Comparison of ENCODE assay signal across 19 cellular contexts in the genomic region with DNA sequence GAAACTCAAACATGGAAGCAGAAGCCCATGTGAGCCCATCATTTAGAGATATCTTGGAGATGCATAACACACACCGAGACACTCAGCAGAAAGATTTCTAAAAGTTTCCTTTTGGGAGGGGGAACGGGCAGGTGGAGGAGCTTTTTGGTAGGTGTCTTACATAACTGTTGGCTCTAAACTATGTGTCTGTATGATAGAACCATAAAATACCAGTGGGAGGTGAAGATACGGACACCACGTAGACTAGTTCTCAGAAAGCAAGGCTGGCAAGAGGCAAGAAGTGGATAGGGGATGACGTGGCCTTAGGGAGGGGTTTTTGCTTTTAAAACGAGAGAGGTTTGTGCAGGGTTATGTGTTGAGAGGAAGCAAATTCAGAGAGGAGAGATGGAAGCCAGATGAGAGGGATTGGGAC. TPM values are rescaled to one million over a fixed set of nuclear protein-coding genes. Genes with fewer than 3 reads are reported as not detected.
DNase-seq lines count a peak whose midpoint lies in the region; ATAC-seq, FAIRE-seq and TF ChIP-seq lines count a peak whose summit lies in the region.
"Had no signal": no experiment of that assay in that cellular context is flagged by ENCODE, and none has a peak within 500 bp of the region (broad histone marks: within the 10 kb centered on the region; RNA-seq: fewer than 3 reads in every experiment).

No MANE protein-coding gene starts in this region.

- no peak for TF ChIP-seq CTCF in left ventricle myocardium inferior (IDR thresholded peaks at IDR 0.05; ENCODE audit: borderline replicate concordance)
- TF ChIP-seq CTCF in K562 (IDR thresholded peaks at IDR 0.05 in 2 of 3, conservative IDR thresholded peaks at IDR 0.05 in 1 of 3; ENCODE audit: insufficient read depth in 2 of 3, low read depth in 1 of 3, low read length in 3 of 3), result no peak
- TF ChIP-seq CTCF in keratinocyte (optimal IDR thresholded peaks at IDR 0.05 in 1 of 3, IDR thresholded peaks at IDR 0.05 in 1 of 3, conservative IDR thresholded peaks at IDR 0.05 in 1 of 3; ENCODE audit: extremely low read depth in 1 of 3, insufficient read depth in 2 of 3, low read length in 3 of 3), result no peak
- no peak for TF ChIP-seq CTCF in uterus (IDR thresholded peaks at IDR 0.05)
- TF ChIP-seq CTCF in spleen (IDR thresholded peaks at IDR 0.05 in 8 of 11, conservative IDR thresholded peaks at IDR 0.05 in 3 of 11), result no peak

- 2% methylated on average over 6 of the region's 6 CpGs for WGBS in K562 (ENCODE audit: insufficient coverage, low coverage, missing lambda C conversion rate)
- 80 to 88% (median 84%) methylated on average over 6 of the region's 6 CpGs for WGBS in spleen, 5 donors

- dilution Hi-C loops in keratinocyte (cut with MboI; ENCODE audit: extremely low pct_ligation_motif_present, low sequenced_read_pairs), result no loop called here

- H3K9me1 ChIP-seq in K562 (ENCODE audit: control insufficient read depth, insufficient read depth, low read length), result no peaks in the 10 kb centered on the region
- H3K9me1 ChIP-seq in keratinocyte (ENCODE audit: control insufficient read depth, extremely low read depth, insufficient read depth, low read length), result no peaks in the 10 kb centered on the region

- TF ChIP-seq RAD21 in K562 (CRISPR knock-in tag; conservative IDR thresholded peaks at IDR 0.05 in 1 of 2, IDR thresholded peaks at IDR 0.05 in 1 of 2), result no peak

- no peaks in the 10 kb centered on the region for H3K27me3 ChIP-seq in left ventricle myocardium inferior (ENCODE audit: low read depth)
- H3K27me3 ChIP-seq in K562 (ENCODE audit: control insufficient read depth in 2 of 2, insufficient read depth in 2 of 2, low read length in 2 of 2), result no peaks in the 10 kb centered on the region
- no peaks in the 10 kb centered on the region for H3K27me3 ChIP-seq in keratinocyte (ENCODE audit: control insufficient read depth, extremely low read depth, insufficient read depth, low read length)
- H3K27me3 ChIP-seq in uterus, result no peaks in the 10 kb centered on the region
- no peaks in the 10 kb centered on the region for H3K27me3 ChIP-seq in spleen (replicated peaks in 1 of 7)
- H3K27me3 ChIP-seq: BLaER1 treated with 17β-estradiol and CSF1 and Interleukin-3, amounts not matched to agents 10 nM and 100 nM had no signal

- intact Hi-C loops in left ventricle myocardium inferior (cut with micrococcal nuclease) (no loop called here), Right ventricle myocardium inferior (cut with DNase I) (loop anchor here (10.0 kb wide), 1 partner anchor 144 kb away; a partner anchor contains a TSS), K562 (cut with micrococcal nuclease) (no loop called here), uterus (cut with DNase I; ENCODE audit: low total_unique reads) (loop anchor here (5.0 kb wide), 1 partner anchor 206 kb away; no protein-coding TSS in a partner anchor), spleen (cut with DNase I; ENCODE audit: low total_unique reads) (no loop called here)

- no TSS peak for BruUV-seq in K562 (replicated peaks; lab: Mats Ljungman, UMichigan)

- ATAC-seq in Right ventricle myocardium inferior (no peak), K562 (peak; percentile 83)
- ATAC-seq: GM23338, HCT116 had no signal

- H3K4me3 ChIP-seq in left ventricle myocardium inferior (no peak overlapping the region), K562 (no peak overlapping the region), keratinocyte (ENCODE audit: control insufficient read depth in 2 of 3, extremely low read depth in 1 of 3, insufficient read depth in 2 of 3, low read depth in 1 of 3, low read length in 3 of 3) (no peak overlapping the region), uterus (no peak overlapping the region), spleen (no peak overlapping the region)
- H3K4me3 ChIP-seq: BLaER1 treated with 17β-estradiol and CSF1 and Interleukin-3, amounts not matched to agents 10 nM and 100 nM; GM23338 had no signal

- FAIRE-seq in K562 (lab: Jason Lieb, UNC), result peak; percentile 97
- no peak for FAIRE-seq in keratinocyte (lab: Jason Lieb, UNC)
- FAIRE-seq: GM12892 had no signal

- H2AFZ ChIP-seq in K562 (ENCODE audit: low read depth, low read length), result peak overlapping the region; percentile 74
- H2AFZ ChIP-seq in keratinocyte (ENCODE audit: control insufficient read depth, low read length), result peak overlapping the region; percentile 13
- H2AFZ ChIP-seq: GM23338 had no signal

- POLR2A ChIA-PET in K562 (lab: Yijun Ruan, JAX), result interaction anchor here (0.5 kb wide), 1 partner anchor 47 kb away, joined by 3 read pairs; no protein-coding TSS in a partner anchor

- H3K4me1 ChIP-seq in left ventricle myocardium inferior, result peaks cover 42% of the 10 kb centered on the region
- H3K4me1 ChIP-seq in K562 (replicated peaks in 1 of 2; ENCODE audit: control insufficient read depth in 2 of 2, insufficient read depth in 2 of 2, low read length in 2 of 2), result peaks cover 17 to 37% of the 10 kb centered on the region in 2 experiments; a peak in 4 of 5 replicates
- H3K4me1 ChIP-seq in keratinocyte (ENCODE audit: control insufficient read depth, extremely low read depth, insufficient read depth, low read length), result peaks cover 39% of the 10 kb centered on the region
- H3K4me1 ChIP-seq in uterus, result peaks cover 6 to 19% of the 10 kb centered on the region in 2 donors
- peaks cover 28 to 57% (median 42%) of the 10 kb centered on the region in 6 donors for H3K4me1 ChIP-seq in spleen

- H3K79me2 ChIP-seq in K562 (ENCODE audit: control insufficient read depth, insufficient read depth, low read length), result no peaks in the 10 kb centered on the region
- no peaks in the 10 kb centered on the region for H3K79me2 ChIP-seq in keratinocyte (ENCODE audit: control insufficient read depth, insufficient read depth, low read length)

- in situ Hi-C loops in K562 (cut with MboI) (loop anchor here (25.0 kb wide), 1 partner anchor 446 kb away; no protein-coding TSS in a partner anchor), ACHN (cut with HindIII; ENCODE audit: low pct_ligation_motif_present, low pct_unique_long_range_greater_than_20kb, low sequenced_read_pairs) (no loop called here)

- H3K4me2 ChIP-seq in K562 (ENCODE audit: insufficient read depth, low read length) (peak overlapping the region; percentile 75), keratinocyte (ENCODE audit: control insufficient read depth, extremely low read depth, insufficient read depth, low read depth, low read length) (no peak overlapping the region)
- H3K4me2 ChIP-seq: GM23338, KMS-11 had no signal

- H3K36me3 ChIP-seq in left ventricle myocardium inferior (peaks cover 33% of the 10 kb centered on the region), K562 (ENCODE audit: control insufficient read depth, insufficient read depth, low read length) (peaks cover 30% of the 10 kb centered on the region), keratinocyte (ENCODE audit: control insufficient read depth in 2 of 2, extremely low read depth in 1 of 2, insufficient read depth in 2 of 2, low read length in 2 of 2) (peaks cover 16 to 18% of the 10 kb centered on the region in 2 experiments), uterus (no peaks in the 10 kb centered on the region), spleen (peaks cover 3 to 36% (median 30%) of the 10 kb centered on the region in 6 donors)

- no peaks in the 10 kb centered on the region for H3K9me3 ChIP-seq in left ventricle myocardium inferior (replicated peaks)
- H3K9me3 ChIP-seq in K562 (replicated peaks; ENCODE audit: control insufficient read depth, insufficient read depth, low read depth, low read length), result no peaks in the 10 kb centered on the region
- no peaks in the 10 kb centered on the region for H3K9me3 ChIP-seq in keratinocyte (ENCODE audit: control insufficient read depth, low read depth, low read length)
- H3K9me3 ChIP-seq in uterus, result no peaks in the 10 kb centered on the region
- H3K9me3 ChIP-seq in spleen, result no peaks in the 10 kb centered on the region
- H3K9me3 ChIP-seq: BLaER1 treated with 17β-estradiol and CSF1 and Interleukin-3, amounts not matched to agents 10 nM and 100 nM had no signal

- CTCF ChIA-PET in K562 (lab: Yijun Ruan, JAX; ENCODE audit: low intra/inter-chr PET ratio), result no interaction called here

- TF ChIP-seq POLR2A in K562 (conservative IDR thresholded peaks at IDR 0.05) (no peak; the same call in 1 of the 2 replicates), uterus (IDR thresholded peaks at IDR 0.05) (no peak), spleen (IDR thresholded peaks at IDR 0.05) (no peak)

- no peaks in the 10 kb centered on the region for H4K20me1 ChIP-seq in K562 (replicated peaks; ENCODE audit: control insufficient read depth, insufficient read depth, low read length)
- no peaks in the 10 kb centered on the region for H4K20me1 ChIP-seq in keratinocyte (ENCODE audit: control insufficient read depth, extremely low read depth, insufficient read depth, low read length)

- peak; percentile 76; the same call in 1 of the 2 replicates for TF ChIP-seq EP300 in K562 (IDR thresholded peaks at IDR 0.05; ENCODE audit: low read length)

- peak overlapping the region; percentile 87 for H3K27ac ChIP-seq in left ventricle myocardium inferior (replicated peaks)
- peak overlapping the region; percentile 63 for H3K27ac ChIP-seq in K562 (ENCODE audit: extremely low read depth, low read depth, low read length)
- no peak overlapping the region for H3K27ac ChIP-seq in keratinocyte (ENCODE audit: control insufficient read depth, insufficient read depth, low read length)
- peak overlapping the region; percentile 96 to 98 for H3K27ac ChIP-seq in uterus
- H3K27ac ChIP-seq in spleen, result peak overlapping the region in 2 of 8 donors; percentile 85 to 89
- H3K27ac ChIP-seq: KMS-11 had no signal

- DNase-seq in left ventricle myocardium inferior, result no peak
- no peak for DNase-seq in Right ventricle myocardium inferior (ENCODE audit: missing footprints)
- DNase-seq in K562 (ENCODE audit: extremely low read depth in 1 of 4, low spot score in 3 of 4), result peak; percentile 59 to 88 (median 70)
- no peak for DNase-seq in keratinocyte (ENCODE audit: low read depth, low spot score)
- peak in 1 of 2 donors; percentile 50 for DNase-seq in uterus
- no peak for DNase-seq in 8988T
- DNase-seq in ACHN, result no peak
- DNase-seq in spleen, result no peak
- DNase-seq: NCI-H1092, NCI-H146, NCI-H2081 treated with DMSO at 0.1 percent for 48 hours, NCI-H510A, NCI-H82, Right ventricle myocardium superior had no signal

- H3K9ac ChIP-seq in K562 (ENCODE audit: insufficient read depth in 1 of 2, low read depth in 2 of 2, low read length in 2 of 2), result peak overlapping the region; percentile 20 to 60; a peak in 2 of 4 replicates
- no peak overlapping the region for H3K9ac ChIP-seq in keratinocyte (ENCODE audit: control insufficient read depth, extremely low read depth, insufficient read depth, low read length)
- H3K9ac ChIP-seq: KMS-11 had no signal

RNA-seq across cellular contexts. Expression of a gene that starts 36.5 kb away (rescaled TPM):
- total RNA-seq in left ventricle myocardium inferior (6.0 TPM), Right ventricle myocardium inferior (11.6 TPM), K562 (2014; rRNA removed) (9.8 and 10.1 TPM in 2 replicates), K562 (2014; rRNA removed; fragmentation: Illumina TruSeq; extraction: Trizol) (4.0 and 4.5 TPM in 2 replicates), K562 (2015; rRNA removed; fragmentation: Illumina TruSeq; extraction: Trizol) (4.7 and 5.2 TPM in 2 replicates), K562 (2021) (9.4 and 11.7 TPM in 2 replicates), uterus (10 to 100 TPM in 3 of 4 donors, 1 to 10 TPM in 1; 1.6 to 42.5 (median 31.9) TPM), spleen (10 to 100 TPM; 18.7 to 37.4 (median 28.6) TPM)
- total RNA-seq in K562 (2011; cell fraction: chromatin; rRNA removed; ENCODE audit: low replicate concordance), result 12.8 and 14.2 TPM in 2 replicates
- total RNA-seq in K562 (2011; cell fraction: nucleolus; rRNA removed), result 16.7 and 17.9 TPM in 2 replicates
- 13.9 and 18.0 TPM in 2 replicates for total RNA-seq in K562 (2011; cell fraction: nucleoplasm; rRNA removed)
- polyA plus RNA-seq in K562 (2011; rRNA removed) (8.0 and 18.3 TPM in 2 replicates), K562 (2014; fragmentation: Illumina TruSeq; extraction: Trizol) (10.6 and 11.2 TPM in 2 replicates), K562 (2014; fragmentation: Nextera tagmentation; extraction: Ambion mirVana) (1 to 10 TPM; 1.2 to 2.0 TPM), K562 (2014; rRNA removed) (8.7 and 9.9 TPM in 2 replicates), keratinocyte (3.1 to 4.9 TPM (median 3.8 TPM) in 3 replicates), spleen (10 to 100 TPM in 2 of 3 donors, 1 to 10 TPM in 1; 9.9 to 13.8 (median 11.1) TPM)
- 20.1 and 26.7 TPM in 2 replicates for polyA plus RNA-seq in K562 (2011; cell fraction: cytosol; rRNA removed)
- 12.0 and 12.3 TPM in 2 replicates for polyA plus RNA-seq in K562 (2011; cell fraction: nucleus; rRNA removed)
- 5.6 and 11.1 TPM in 2 replicates for polyA plus RNA-seq in K562 (2012)
- polyA minus RNA-seq in K562 (2011; rRNA and poly(A)+ RNA removed), result 4.5 and 4.7 TPM in 2 replicates
- 10.1 and 10.2 TPM in 2 replicates for polyA minus RNA-seq in K562 (2011; cell fraction: cytosol; rRNA and poly(A)+ RNA removed)
- polyA minus RNA-seq in K562 (2011; cell fraction: nucleus; rRNA and poly(A)+ RNA removed), result 2.9 and 3.1 TPM in 2 replicates
- 0.49 TPM for polyA plus RNA-seq in keratinocyte (2011; ENCODE audit: low read depth)
- polyA plus RNA-seq in keratinocyte (2011; cell fraction: cytosol; rRNA removed), result 3.5 and 5.2 TPM in 2 replicates
- 7.2 and 11.1 TPM in 2 replicates for polyA plus RNA-seq in keratinocyte (2011; cell fraction: nucleus; rRNA removed)
- 4.1 and 5.0 TPM in 2 replicates for polyA plus RNA-seq in keratinocyte (2012; ENCODE audit: low replicate concordance)
- polyA minus RNA-seq in keratinocyte, result 2.3 to 8.4 TPM (median 3.1 TPM) in 3 replicates
- polyA minus RNA-seq in keratinocyte (2011; cell fraction: cytosol; rRNA and poly(A)+ RNA removed), result 4.8 TPM
- polyA minus RNA-seq in keratinocyte (2011; cell fraction: nucleus; rRNA and poly(A)+ RNA removed), result 2.0 and 3.1 TPM in 2 replicates

RNA-seq across cellular contexts. Expression of a gene that starts 50.8 kb away (rescaled TPM):
- total RNA-seq in left ventricle myocardium inferior, result 75.5 TPM
- total RNA-seq in Right ventricle myocardium inferior, result 78.1 TPM
- total RNA-seq in K562 (2011; cell fraction: chromatin; rRNA removed; ENCODE audit: low replicate concordance), result 410 and 519 TPM in 2 replicates
- 208 and 256 TPM in 2 replicates for total RNA-seq in K562 (2011; cell fraction: nucleolus; rRNA removed)
- total RNA-seq in K562 (2011; cell fraction: nucleoplasm; rRNA removed), result 298 and 374 TPM in 2 replicates
- 80.6 and 87.9 TPM in 2 replicates for total RNA-seq in K562 (2014; rRNA removed)
- total RNA-seq in K562 (2014; rRNA removed; fragmentation: Illumina TruSeq; extraction: Trizol), result 77.7 and 77.8 TPM in 2 replicates
- total RNA-seq in K562 (2015; rRNA removed; fragmentation: Illumina TruSeq; extraction: Trizol), result 107 and 108 TPM in 2 replicates
- 93.5 and 95.1 TPM in 2 replicates for total RNA-seq in K562 (2021)
- polyA plus RNA-seq in K562 (2011; rRNA removed), result 85.6 and 89.2 TPM in 2 replicates
- 69.8 and 73.7 TPM in 2 replicates for polyA plus RNA-seq in K562 (2011; cell fraction: cytosol; rRNA removed)
- 239 and 245 TPM in 2 replicates for polyA plus RNA-seq in K562 (2011; cell fraction: nucleus; rRNA removed)
- 54.6 and 57.0 TPM in 2 replicates for polyA plus RNA-seq in K562 (2012)
- polyA plus RNA-seq in K562 (2014; fragmentation: Illumina TruSeq; extraction: Trizol), result 66.3 and 70.1 TPM in 2 replicates
- 10 to 100 TPM; 13.4 to 23.4 TPM for polyA plus RNA-seq in K562 (2014; fragmentation: Nextera tagmentation; extraction: Ambion mirVana)
- polyA plus RNA-seq in K562 (2014; rRNA removed), result 69.7 and 73.1 TPM in 2 replicates
- polyA minus RNA-seq in K562 (2011; rRNA and poly(A)+ RNA removed), result 138 and 191 TPM in 2 replicates
- polyA minus RNA-seq in K562 (2011; cell fraction: cytosol; rRNA and poly(A)+ RNA removed), result 70.7 and 86.7 TPM in 2 replicates
- polyA minus RNA-seq in K562 (2011; cell fraction: nucleus; rRNA and poly(A)+ RNA removed), result 79.0 and 120 TPM in 2 replicates
- 55.9 to 70.0 TPM (median 61.8 TPM) in 3 replicates for polyA plus RNA-seq in keratinocyte
- 78.7 TPM for polyA plus RNA-seq in keratinocyte (2011; ENCODE audit: low read depth)
- polyA plus RNA-seq in keratinocyte (2011; cell fraction: cytosol; rRNA removed), result 62.0 and 66.6 TPM in 2 replicates
- polyA plus RNA-seq in keratinocyte (2011; cell fraction: nucleus; rRNA removed), result 128 and 134 TPM in 2 replicates
- 42.4 and 43.7 TPM in 2 replicates for polyA plus RNA-seq in keratinocyte (2012; ENCODE audit: low replicate concordance)
- polyA minus RNA-seq in keratinocyte, result 132 to 146 TPM (median 141 TPM) in 3 replicates
- polyA minus RNA-seq in keratinocyte (2011; cell fraction: cytosol; rRNA and poly(A)+ RNA removed), result 88.1 TPM
- polyA minus RNA-seq in keratinocyte (2011; cell fraction: nucleus; rRNA and poly(A)+ RNA removed), result 57.0 and 97.7 TPM in 2 replicates
- 100 to 1,000 TPM in 2 of 4 donors, 10 to 100 TPM in 2; 55.0 to 119 (median 85.8) TPM for total RNA-seq in uterus
- 100 to 1,000 TPM; 101 to 118 (median 111) TPM for total RNA-seq in spleen
- polyA plus RNA-seq in spleen, result 10 to 100 TPM; 33.4 to 47.8 (median 40.9) TPM

RNA-seq across cellular contexts. Expression of a gene that starts 51.1 kb away (rescaled TPM):
- total RNA-seq in left ventricle myocardium inferior (2.3 TPM), Right ventricle myocardium inferior (2.5 TPM), K562 (2014; rRNA removed) (14.6 and 17.8 TPM in 2 replicates), K562 (2014; rRNA removed; fragmentation: Illumina TruSeq; extraction: Trizol) (4.1 and 4.2 TPM in 2 replicates), K562 (2015; rRNA removed; fragmentation: Illumina TruSeq; extraction: Trizol) (9.0 and 9.5 TPM in 2 replicates), K562 (2021) (13.9 and 14.2 TPM in 2 replicates), uterus (10 to 100 TPM; 11.9 to 28.4 (median 17.8) TPM), spleen (10 to 100 TPM in 1 of 7 donors, 1 to 10 TPM in 6; 5.8 to 10.5 (median 6.8) TPM)
- total RNA-seq in K562 (2011; cell fraction: chromatin; rRNA removed; ENCODE audit: low replicate concordance), result 39.2 and 65.1 TPM in 2 replicates
- total RNA-seq in K562 (2011; cell fraction: nucleolus; rRNA removed), result 44.0 and 45.9 TPM in 2 replicates
- 34.3 and 35.3 TPM in 2 replicates for total RNA-seq in K562 (2011; cell fraction: nucleoplasm; rRNA removed)
- polyA plus RNA-seq in K562 (2011; rRNA removed) (16.0 and 21.9 TPM in 2 replicates), K562 (2014; fragmentation: Illumina TruSeq; extraction: Trizol) (8.6 and 8.9 TPM in 2 replicates), K562 (2014; fragmentation: Nextera tagmentation; extraction: Ambion mirVana) (1 to 10 TPM; 1.5 to 2.2 TPM), K562 (2014; rRNA removed) (10.4 and 11.6 TPM in 2 replicates), keratinocyte (5.4 to 6.2 TPM (median 6.0 TPM) in 3 replicates), spleen (1 to 10 TPM; 2.7 to 5.1 (median 4.3) TPM)
- polyA plus RNA-seq in K562 (2011; cell fraction: cytosol; rRNA removed), result 19.2 and 19.7 TPM in 2 replicates
- polyA plus RNA-seq in K562 (2011; cell fraction: nucleus; rRNA removed), result 62.2 and 65.6 TPM in 2 replicates
- 9.1 and 10.1 TPM in 2 replicates for polyA plus RNA-seq in K562 (2012)
- polyA minus RNA-seq in K562 (2011; rRNA and poly(A)+ RNA removed), result 13.3 and 18.5 TPM in 2 replicates
- polyA minus RNA-seq in K562 (2011; cell fraction: cytosol; rRNA and poly(A)+ RNA removed), result 6.7 and 11.4 TPM in 2 replicates
- 19.4 and 22.5 TPM in 2 replicates for polyA minus RNA-seq in K562 (2011; cell fraction: nucleus; rRNA and poly(A)+ RNA removed)
- 2.2 TPM for polyA plus RNA-seq in keratinocyte (2011; ENCODE audit: low read depth)
- 2.5 and 2.7 TPM in 2 replicates for polyA plus RNA-seq in keratinocyte (2011; cell fraction: cytosol; rRNA removed)
- polyA plus RNA-seq in keratinocyte (2011; cell fraction: nucleus; rRNA removed), result 6.3 and 6.6 TPM in 2 replicates
- polyA plus RNA-seq in keratinocyte (2012; ENCODE audit: low replicate concordance), result 1.6 and 4.9 TPM in 2 replicates
- polyA minus RNA-seq in keratinocyte, result 8.1 to 26.6 TPM (median 11.4 TPM) in 3 replicates
- 3.1 TPM for polyA minus RNA-seq in keratinocyte (2011; cell fraction: cytosol; rRNA and poly(A)+ RNA removed)
- 5.4 and 7.4 TPM in 2 replicates for polyA minus RNA-seq in keratinocyte (2011; cell fraction: nucleus; rRNA and poly(A)+ RNA removed)

Comparison
In these comparisons a context has a peak if more than half of its experiments do, and no peak if none do; other contexts are left out.
1. intact Hi-C loops: an anchor here in Right ventricle myocardium inferior (10.0 kb wide) and uterus (5.0 kb wide); none called in left ventricle myocardium inferior, K562 and spleen.
2. DNase-seq: peak in K562 (4 of 4); none in left ventricle myocardium inferior (single experiment), Right ventricle myocardium inferior (single experiment), keratinocyte (single experiment), 8988T (single experiment), ACHN (single experiment) and spleen (single experiment).